ENCODE assay signal across 2 cellular contexts in genomic region chr16:66973716-66974115, GRCh38.
A peak's percentile ranks its signal among the peaks of the same experiment; 100 is the strongest.
TF ChIP-seq lines count a peak whose summit lies in the region.

No MANE protein-coding gene starts in this region.

TF ChIP-seq in HepG2, 621 proteins besides CTCF, POLR2A, EP300 and RAD21:
- TF ChIP-seq ZC3H13 (CRISPR knock-in tag; IDR thresholded peaks at IDR 0.05) = 0 out of 2 replicates have a peak, but pooled peaks have one; percentile 15
- TF ChIP-seq ZHX2 (IDR thresholded peaks at IDR 0.05; ENCODE audit: low read depth) = no peak
- no peak for TF ChIP-seq ZHX2 (CRISPR knock-in tag; IDR thresholded peaks at IDR 0.05; ENCODE audit: borderline replicate concordance)

TF ChIP-seq in HCT116, 20 proteins besides CTCF, POLR2A, EP300 and RAD21:
- no peak for TF ChIP-seq ELF1 (IDR thresholded peaks at IDR 0.05; ENCODE audit: borderline replicate concordance, low read depth)
- TF ChIP-seq FOSL1 (IDR thresholded peaks at IDR 0.05; ENCODE audit: low read depth) = no peak
- TF ChIP-seq EZH2phosphoT487 (IDR thresholded peaks at IDR 0.05; ENCODE audit: borderline replicate concordance) = no peak
- no peak for TF ChIP-seq EGR1 (IDR thresholded peaks at IDR 0.05; ENCODE audit: low read depth)
- no peak for TF ChIP-seq ZNF274 (IDR thresholded peaks at IDR 0.05; ENCODE audit: low read depth, low read length)
- TF ChIP-seq SRF (IDR thresholded peaks at IDR 0.05; ENCODE audit: low read depth) = no peak
- no peak for TF ChIP-seq CBX3 (IDR thresholded peaks at IDR 0.05; ENCODE audit: low read depth)
- TF ChIP-seq POLR2AphosphoS5 (IDR thresholded peaks at IDR 0.05; ENCODE audit: low read depth, low read length) = no peak
- TF ChIP-seq SP1 (IDR thresholded peaks at IDR 0.05; ENCODE audit: low read depth) = no peak
- no peak for TF ChIP-seq REST (IDR thresholded peaks at IDR 0.05; ENCODE audit: low read depth)
- TF ChIP-seq EZH2 (IDR thresholded peaks at IDR 0.05) = no peak
- TF ChIP-seq ZFX (IDR thresholded peaks at IDR 0.05) = no peak
- TF ChIP-seq ZBTB33 (IDR thresholded peaks at IDR 0.05; ENCODE audit: extremely low read depth, insufficient replicate concordance, low read length) = no peak
- TF ChIP-seq YY1 (IDR thresholded peaks at IDR 0.05; ENCODE audit: extremely low read depth, insufficient replicate concordance, low read depth, low read length) = no peak
- no peak for TF ChIP-seq MAX (IDR thresholded peaks at IDR 0.05)
TF ChIP-seq in HCT116: peak in this region for 0.
